8 cellular contexts compared by ENCODE assay signal in genomic region chr1:19799877-19800804, GRCh38. TPM values are rescaled to one million over a fixed set of nuclear protein-coding genes. Genes with fewer than 3 reads are reported as not detected.
A peak's percentile ranks its signal among the peaks of the same experiment; 100 is the strongest.
DNase-seq lines count a peak whose midpoint lies in the region; ATAC-seq and TF ChIP-seq lines count a peak whose summit lies in the region.

Gene TMCO4, minus strand, starts transcription at chr1:19799916. Its CDS starts 19,158 bp downstream, at chr1:19780758.

- peak within 1 kb of the TSS; percentile 68 for H3K4me3 ChIP-seq in GM23338
- H3K4me3 ChIP-seq in NB4 (ENCODE audit: low read depth, low read length), result peak within 1 kb of the TSS; percentile 59
- peak within 1 kb of the TSS; percentile 42 for H3K4me3 ChIP-seq in ectodermal cell (ENCODE audit: insufficient read depth, low read depth, low read length)
- peak within 1 kb of the TSS; percentile 61 for H3K4me3 ChIP-seq in lower leg skin (ENCODE audit: low read depth, poor library complexity, severe bottlenecking)

- intact Hi-C loops in lower leg skin (cut with DNase I; ENCODE audit: low total_unique reads), result no loop called here

- H3K27ac Mint-ChIP-seq in GM23338, result no peak within 1 kb of the TSS

- ATAC-seq in GM23338, result peak; percentile 76
- no peak for ATAC-seq in GM18873 (IDR thresholded peaks at IDR 0.05; ENCODE audit: low FRiP score, unreplicated experiment)

- peaks cover 24% of the 10 kb centered on the region for H3K4me1 Mint-ChIP-seq in GM23338

- TF ChIP-seq POLR2A in NB4 (IDR thresholded peaks at IDR 0.05; ENCODE audit: extremely low read depth, insufficient read length), result no peak
- TF ChIP-seq POLR2A in lower leg skin (IDR thresholded peaks at IDR 0.05), result no peak

- H3K79me2 ChIP-seq in GM23338 (replicated peaks; ENCODE audit: insufficient read depth), result no peaks in the 10 kb centered on the region

- 14% methylated on average over 65 of the region's 65 CpGs for WGBS in ectodermal cell, 2 experiments
- 15 to 20% methylated on average over 23 to 24 of the region's 65 CpGs for WGBS in lower leg skin, 2 donors

- H3K36me3 ChIP-seq in GM23338 (ENCODE audit: insufficient read depth), result no peaks in the 10 kb centered on the region
- no peaks in the 10 kb centered on the region for H3K36me3 ChIP-seq in ectodermal cell (ENCODE audit: control insufficient read depth, insufficient read depth, low read length)

- peak within 1 kb of the TSS; percentile 97 for H2AFZ ChIP-seq in GM23338

- no peaks in the 10 kb centered on the region for H3K9me3 Mint-ChIP-seq in GM23338

- peaks cover 12% of the 10 kb centered on the region for H3K4me1 ChIP-seq in GM23338 (ENCODE audit: insufficient read depth)
- H3K4me1 ChIP-seq in ectodermal cell (ENCODE audit: control insufficient read depth, insufficient read depth, low read length), result no peaks in the 10 kb centered on the region

- H3K27ac ChIP-seq in GM23338 (ENCODE audit: low read depth) (no peak within 1 kb of the TSS), ectodermal cell (ENCODE audit: insufficient read depth, low read depth, low read length, poor library complexity, severe bottlenecking) (no peak within 1 kb of the TSS)

- H3K4me3 Mint-ChIP-seq in GM23338, result peak within 1 kb of the TSS; percentile 66

- H3K9me2 ChIP-seq in GM23338 (ENCODE audit: insufficient read depth), result no peaks in the 10 kb centered on the region

- H3K27me3 ChIP-seq in GM23338 (ENCODE audit: insufficient read depth) (peaks cover 37% of the 10 kb centered on the region), ectodermal cell (ENCODE audit: control insufficient read depth, insufficient read depth, low read length, poor library complexity, severe bottlenecking) (peaks cover 38% of the 10 kb centered on the region)

- DNase-seq in DMS153 (lab: John Stamatoyannopoulos, UW) (peak; percentile 17), GM23338 (ENCODE audit: low spot score) (peak; percentile 49), NB4 (ENCODE audit: low read depth) (peak; percentile 71), lower leg skin (ENCODE audit: low spot score in 2 of 2) (peak; percentile 21 to 90)
- DNase-seq in activated CD4-positive, alpha-beta T cell treated with anti-CD3 and anti-CD28 coated beads, Interleukin-2, amount 50 U/mL, for 24 hours (ENCODE audit: low read depth in 1 of 2, low spot score in 1 of 2), result peak; percentile 11 to 36
- peak; percentile 1 to 40 (median 6) for DNase-seq in stimulated activated CD4-positive, alpha-beta T cell treated with anti-CD3 and anti-CD28 coated beads, TNF-alpha, amount 100 ng/mL, for 1 hour (ENCODE audit: low read depth in 3 of 3, low spot score in 1 of 3)

- H3K9me3 ChIP-seq in ectodermal cell (ENCODE audit: control insufficient read depth, low read length), result no peaks in the 10 kb centered on the region

- no peaks in the 10 kb centered on the region for H4K20me1 ChIP-seq in GM23338 (replicated peaks; ENCODE audit: insufficient read depth)

- TF ChIP-seq CTCF in GM23338 (conservative IDR thresholded peaks at IDR 0.05; ENCODE audit: low read depth in 2 of 2) (no peak), NB4 (IDR thresholded peaks at IDR 0.05; ENCODE audit: low read depth, low read length) (no peak), lower leg skin (IDR thresholded peaks at IDR 0.05) (no peak)

- H3F3A ChIP-seq in GM23338 (replicated peaks; ENCODE audit: low read depth), result peaks cover 3% of the 10 kb centered on the region; the same call in 1 of the 2 replicates

- H3K4me2 ChIP-seq in GM23338, result peak within 1 kb of the TSS; percentile 88

- H3K27me3 Mint-ChIP-seq in GM23338 (ENCODE audit: insufficient read depth, low read depth, poor library complexity), result peaks cover 30% of the 10 kb centered on the region

- no peaks in the 10 kb centered on the region; the same call in 2 of the 3 replicates for H3K36me3 Mint-ChIP-seq in GM23338 (ENCODE audit: low read depth)

TF ChIP-seq in GM23338, 12 proteins besides CTCF, POLR2A, EP300 and RAD21 (continues in another document):
- TF ChIP-seq EZH2phosphoT487 (IDR thresholded peaks at IDR 0.05; ENCODE audit: unreplicated experiment) (no peak), NANOG (IDR thresholded peaks at IDR 0.05; ENCODE audit: borderline replicate concordance) (no peak), ZNF114 (CRISPR knock-in tag; IDR thresholded peaks at IDR 0.05) (no peak), EZH2 (IDR thresholded peaks at IDR 0.05; ENCODE audit: low read depth, unreplicated experiment) (peak; percentile 24), CREB1 (CRISPR knock-in tag; IDR thresholded peaks at IDR 0.05; ENCODE audit: low read depth) (no peak), ETS1 (IDR thresholded peaks at IDR 0.05) (no peak), STAT1 (IDR thresholded peaks at IDR 0.05; ENCODE audit: unreplicated experiment) (no peak), REST (IDR thresholded peaks at IDR 0.05; ENCODE audit: unreplicated experiment) (no peak)

RNA-seq across cellular contexts. Expression of gene TMCO4, which starts in this region (rescaled TPM):
- 3.1 and 6.9 TPM in 2 replicates for total RNA-seq in GM23338 (2014; rRNA removed; shearing (Covaris generic))
- 2.6 and 3.9 TPM in 2 replicates for polyA plus RNA-seq in GM23338 (2016; fragmentation: Nextera tagmentation; extraction: Ambion mirVana)
- polyA plus RNA-seq in ectodermal cell (2013, experiment 1 of 4), result 0.69 TPM
- 0.36 TPM for polyA plus RNA-seq in ectodermal cell (2013, experiment 2 of 4)
- 0.85 TPM for polyA plus RNA-seq in ectodermal cell (2013, experiment 3 of 4)
- 0.24 TPM for polyA plus RNA-seq in ectodermal cell (2013, experiment 4 of 4)
- 10 to 100 TPM; 10.6 to 26.7 (median 18.7) TPM for total RNA-seq in lower leg skin

Comparison
In these comparisons a context has a peak if more than half of its experiments do, and no peak if none do; other contexts are left out.
1. DNase-seq: peak in every context shown above with its lines; median percentile 71 in NB4; 56 in lower leg skin; 49 in GM23338; 24 in activated CD4-positive, alpha-beta T cell treated with anti-CD3 and anti-CD28 coated beads, Interleukin-2, amount 50 U/mL, for 24 hours; 17 in DMS153; 6 in stimulated activated CD4-positive, alpha-beta T cell treated with anti-CD3 and anti-CD28 coated beads, TNF-alpha, amount 100 ng/mL, for 1 hour.